ENCODE assay signal across 1 cellular context in genomic region chr12:108664338-108665258, GRCh38.
TF ChIP-seq lines count a peak whose summit lies in the region.

No MANE protein-coding gene starts in this region.

TF ChIP-seq in HepG2, 621 proteins besides CTCF, POLR2A, EP300 and RAD21 (continued from another document and continues in another):
- TF ChIP-seq ZBTB39 (CRISPR knock-in tag; IDR thresholded peaks at IDR 0.05) (no peak), ZNF652 (CRISPR knock-in tag; IDR thresholded peaks at IDR 0.05; ENCODE audit: borderline replicate concordance, low read depth) (no peak; the same call in 1 of the 2 replicates), PLSCR1 (CRISPR knock-in tag; IDR thresholded peaks at IDR 0.05; ENCODE audit: borderline replicate concordance) (no peak), CERS6 (CRISPR knock-in tag; IDR thresholded peaks at IDR 0.05) (no peak), ZNF234 (CRISPR knock-in tag; conservative IDR thresholded peaks at IDR 0.05) (no peak), ZFP36 (IDR thresholded peaks at IDR 0.05; ENCODE audit: borderline replicate concordance, low read depth, low read length, partially characterized antibody) (no peak), ZNF775 (CRISPR knock-in tag; IDR thresholded peaks at IDR 0.05; ENCODE audit: borderline replicate concordance) (no peak), UBTF (CRISPR knock-in tag; IDR thresholded peaks at IDR 0.05) (no peak), NFIC (IDR thresholded peaks at IDR 0.05; ENCODE audit: low read length) (0 out of 2 replicates have a peak, but pooled peaks have one; percentile 23), SAFB2 (CRISPR knock-in tag; IDR thresholded peaks at IDR 0.05; ENCODE audit: borderline replicate concordance, low read depth) (no peak), STAT5B (CRISPR knock-in tag; IDR thresholded peaks at IDR 0.05) (no peak), ZNF746 (CRISPR knock-in tag; IDR thresholded peaks at IDR 0.05) (no peak), TEAD3 (CRISPR knock-in tag; optimal IDR thresholded peaks at IDR 0.05; ENCODE audit: borderline replicate concordance) (peak; percentile 64), POGK (CRISPR knock-in tag; conservative IDR thresholded peaks at IDR 0.05) (no peak; the same call in 1 of the 2 replicates), FOXM1 (CRISPR knock-in tag; IDR thresholded peaks at IDR 0.05) (no peak), NR1H2 (CRISPR knock-in tag; IDR thresholded peaks at IDR 0.05; ENCODE audit: borderline replicate concordance, low read depth) (no peak), MIER2 (CRISPR knock-in tag; IDR thresholded peaks at IDR 0.05) (no peak), HNF4G (IDR thresholded peaks at IDR 0.05; ENCODE audit: borderline replicate concordance, low read depth, low read length) (peak; percentile 73; the same call in 1 of the 2 replicates), HNF4G (CRISPR knock-in tag; IDR thresholded peaks at IDR 0.05; ENCODE audit: borderline replicate concordance, low read depth) (peak; percentile 41; the same call in 1 of the 2 replicates), FOXO4 (CRISPR knock-in tag; conservative IDR thresholded peaks at IDR 0.05) (no peak), IKZF5 (CRISPR knock-in tag; IDR thresholded peaks at IDR 0.05) (0 out of 2 replicates have a peak, but pooled peaks have one; percentile 34), FOSL2 (CRISPR knock-in tag; IDR thresholded peaks at IDR 0.05) (peak; percentile 96), HOMEZ (CRISPR knock-in tag; IDR thresholded peaks at IDR 0.05; ENCODE audit: low read depth) (0 out of 2 replicates have a peak, but pooled peaks have one; percentile 12), ZNF263 (CRISPR knock-in tag; IDR thresholded peaks at IDR 0.05) (no peak), SSRP1 (CRISPR knock-in tag; IDR thresholded peaks at IDR 0.05) (no peak), TP53 (CRISPR knock-in tag; conservative IDR thresholded peaks at IDR 0.05) (no peak), MTA1 (CRISPR knock-in tag; IDR thresholded peaks at IDR 0.05; ENCODE audit: borderline replicate concordance) (no peak), RAD51 (IDR thresholded peaks at IDR 0.05; ENCODE audit: borderline replicate concordance) (no peak), SRSF4 (IDR thresholded peaks at IDR 0.05; ENCODE audit: low read depth, low read length, poor library complexity, severe bottlenecking) (no peak), ZBTB46 (CRISPR knock-in tag; IDR thresholded peaks at IDR 0.05; ENCODE audit: borderline replicate concordance) (no peak), ZNF501 (CRISPR knock-in tag; IDR thresholded peaks at IDR 0.05) (peak; percentile 59; the same call in 1 of the 2 replicates), FOXK1 (CRISPR knock-in tag; IDR thresholded peaks at IDR 0.05; ENCODE audit: borderline replicate concordance, low read depth) (peak; percentile 58; the same call in 1 of the 2 replicates), ZSCAN30 (CRISPR knock-in tag; IDR thresholded peaks at IDR 0.05) (no peak), ZBTB8A (CRISPR knock-in tag; IDR thresholded peaks at IDR 0.05; ENCODE audit: borderline replicate concordance, low read depth) (no peak), CENPT (CRISPR knock-in tag; IDR thresholded peaks at IDR 0.05; ENCODE audit: low read depth) (no peak), BCLAF1 (IDR thresholded peaks at IDR 0.05) (no peak), ZSCAN9 (CRISPR knock-in tag; IDR thresholded peaks at IDR 0.05; ENCODE audit: borderline replicate concordance) (no peak), SIX4 (CRISPR knock-in tag; IDR thresholded peaks at IDR 0.05) (no peak), TFAP4 (IDR thresholded peaks at IDR 0.05; ENCODE audit: borderline replicate concordance, low read depth) (no peak), POLR2AphosphoS5 (IDR thresholded peaks at IDR 0.05; ENCODE audit: low read depth, low read length) (no peak), RCOR2 (CRISPR knock-in tag; IDR thresholded peaks at IDR 0.05) (peak; percentile 51; the same call in 1 of the 2 replicates), PHF20 (CRISPR knock-in tag; IDR thresholded peaks at IDR 0.05) (no peak), GPN1 (CRISPR knock-in tag; IDR thresholded peaks at IDR 0.05; ENCODE audit: borderline replicate concordance) (no peak), YEATS2 (CRISPR knock-in tag; IDR thresholded peaks at IDR 0.05; ENCODE audit: borderline replicate concordance) (no peak; the same call in 1 of the 2 replicates), MAF1 (CRISPR knock-in tag; IDR thresholded peaks at IDR 0.05; ENCODE audit: borderline replicate concordance) (no peak)
